ENCODE assay signal across 1 cellular context in genomic region chr12:6211421-6211869, GRCh38.
TF ChIP-seq lines count a peak whose summit lies in the region.

No MANE protein-coding gene starts in this region.

TF ChIP-seq in H1, 55 proteins besides CTCF, POLR2A, EP300 and RAD21:
- TF ChIP-seq NRF1 (IDR thresholded peaks at IDR 0.05; ENCODE audit: low read depth, low read length) (no peak), BRCA1 (IDR thresholded peaks at IDR 0.05; ENCODE audit: low read depth, low read length) (no peak), TAF1 (IDR thresholded peaks at IDR 0.05; ENCODE audit: low read depth, low read length) (no peak), CBX5 (IDR thresholded peaks at IDR 0.05; ENCODE audit: low read depth, low read length) (no peak), PHF8 (conservative IDR thresholded peaks at IDR 0.05; ENCODE audit: low read depth, low read length) (no peak), EGR1 (IDR thresholded peaks at IDR 0.05; ENCODE audit: borderline replicate concordance, low read depth, low read length) (no peak), CHD1 (IDR thresholded peaks at IDR 0.05; ENCODE audit: low read depth, low read length) (no peak), KDM5A (IDR thresholded peaks at IDR 0.05; ENCODE audit: low read length) (no peak), SP4 (IDR thresholded peaks at IDR 0.05; ENCODE audit: low read length) (no peak), FOSL1 (IDR thresholded peaks at IDR 0.05; ENCODE audit: insufficient read depth, low read depth, low read length) (no peak), SP1 (IDR thresholded peaks at IDR 0.05; ENCODE audit: low read depth, low read length) (no peak), SIN3A (conservative IDR thresholded peaks at IDR 0.05 in 1 of 2, IDR thresholded peaks at IDR 0.05 in 1 of 2; ENCODE audit: low read depth in 1 of 2, low read length in 2 of 2) (no peak), RFX5 (IDR thresholded peaks at IDR 0.05; ENCODE audit: borderline replicate concordance, low read depth, low read length) (no peak), CEBPB (IDR thresholded peaks at IDR 0.05; ENCODE audit: low read depth, low read length) (no peak), ATF3 (IDR thresholded peaks at IDR 0.05; ENCODE audit: insufficient read depth, low read depth, low read length) (no peak)
